ENCODE assay signal across 2 cellular contexts in the genomic region with DNA sequence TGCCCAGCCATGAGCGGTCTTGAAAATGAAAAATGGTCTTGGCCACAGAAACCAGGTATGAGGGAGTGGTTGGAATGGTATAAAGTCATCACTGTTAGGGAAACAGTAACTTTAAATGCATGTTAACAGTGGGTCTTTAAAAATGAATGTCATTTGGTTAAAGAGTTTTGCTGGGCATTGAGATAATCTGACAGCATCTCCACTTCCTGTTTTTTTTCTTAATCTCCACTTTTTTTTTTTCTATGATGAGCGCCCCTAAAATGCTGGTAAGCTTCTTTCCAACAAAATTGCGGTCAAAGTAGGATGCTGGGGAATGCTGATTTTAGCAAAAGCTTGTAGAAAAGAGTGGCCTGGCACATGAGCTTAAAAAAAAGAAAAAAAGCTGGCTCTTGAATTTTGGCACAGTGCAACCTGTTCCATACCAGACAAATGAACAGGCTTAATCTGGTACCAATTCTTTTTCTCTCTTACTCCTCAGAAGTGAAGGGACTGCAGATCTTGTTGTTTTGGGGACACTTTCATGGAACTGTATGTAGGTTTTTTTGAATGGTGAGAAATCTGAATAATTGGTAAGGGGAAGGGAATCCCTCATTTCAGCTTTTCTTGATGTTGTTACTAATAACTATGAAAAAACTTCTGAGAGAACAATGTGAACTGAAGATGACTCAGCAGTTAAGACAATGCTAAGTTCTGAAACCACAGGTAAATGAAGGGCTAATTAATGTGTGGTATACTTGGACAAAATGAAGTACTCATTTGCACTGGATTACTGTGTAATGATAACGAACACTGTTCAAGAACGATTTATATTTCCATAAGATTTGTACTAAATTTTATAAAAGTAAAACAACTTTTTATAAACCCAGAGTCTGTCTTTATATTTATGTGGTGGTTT.
A peak's percentile ranks its signal among the peaks of the same experiment; 100 is the strongest.
TF ChIP-seq lines count a peak whose summit lies in the region.

No MANE protein-coding gene starts in this region.

TF ChIP-seq in GM23338, 12 proteins besides CTCF, POLR2A, EP300 and RAD21:
- TF ChIP-seq, protein P1, sequence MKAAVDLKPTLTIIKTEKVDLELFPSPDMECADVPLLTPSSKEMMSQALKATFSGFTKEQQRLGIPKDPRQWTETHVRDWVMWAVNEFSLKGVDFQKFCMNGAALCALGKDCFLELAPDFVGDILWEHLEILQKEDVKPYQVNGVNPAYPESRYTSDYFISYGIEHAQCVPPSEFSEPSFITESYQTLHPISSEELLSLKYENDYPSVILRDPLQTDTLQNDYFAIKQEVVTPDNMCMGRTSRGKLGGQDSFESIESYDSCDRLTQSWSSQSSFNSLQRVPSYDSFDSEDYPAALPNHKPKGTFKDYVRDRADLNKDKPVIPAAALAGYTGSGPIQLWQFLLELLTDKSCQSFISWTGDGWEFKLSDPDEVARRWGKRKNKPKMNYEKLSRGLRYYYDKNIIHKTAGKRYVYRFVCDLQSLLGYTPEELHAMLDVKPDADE (IDR thresholded peaks at IDR 0.05), result no peak
- TF ChIP-seq, protein P2, sequence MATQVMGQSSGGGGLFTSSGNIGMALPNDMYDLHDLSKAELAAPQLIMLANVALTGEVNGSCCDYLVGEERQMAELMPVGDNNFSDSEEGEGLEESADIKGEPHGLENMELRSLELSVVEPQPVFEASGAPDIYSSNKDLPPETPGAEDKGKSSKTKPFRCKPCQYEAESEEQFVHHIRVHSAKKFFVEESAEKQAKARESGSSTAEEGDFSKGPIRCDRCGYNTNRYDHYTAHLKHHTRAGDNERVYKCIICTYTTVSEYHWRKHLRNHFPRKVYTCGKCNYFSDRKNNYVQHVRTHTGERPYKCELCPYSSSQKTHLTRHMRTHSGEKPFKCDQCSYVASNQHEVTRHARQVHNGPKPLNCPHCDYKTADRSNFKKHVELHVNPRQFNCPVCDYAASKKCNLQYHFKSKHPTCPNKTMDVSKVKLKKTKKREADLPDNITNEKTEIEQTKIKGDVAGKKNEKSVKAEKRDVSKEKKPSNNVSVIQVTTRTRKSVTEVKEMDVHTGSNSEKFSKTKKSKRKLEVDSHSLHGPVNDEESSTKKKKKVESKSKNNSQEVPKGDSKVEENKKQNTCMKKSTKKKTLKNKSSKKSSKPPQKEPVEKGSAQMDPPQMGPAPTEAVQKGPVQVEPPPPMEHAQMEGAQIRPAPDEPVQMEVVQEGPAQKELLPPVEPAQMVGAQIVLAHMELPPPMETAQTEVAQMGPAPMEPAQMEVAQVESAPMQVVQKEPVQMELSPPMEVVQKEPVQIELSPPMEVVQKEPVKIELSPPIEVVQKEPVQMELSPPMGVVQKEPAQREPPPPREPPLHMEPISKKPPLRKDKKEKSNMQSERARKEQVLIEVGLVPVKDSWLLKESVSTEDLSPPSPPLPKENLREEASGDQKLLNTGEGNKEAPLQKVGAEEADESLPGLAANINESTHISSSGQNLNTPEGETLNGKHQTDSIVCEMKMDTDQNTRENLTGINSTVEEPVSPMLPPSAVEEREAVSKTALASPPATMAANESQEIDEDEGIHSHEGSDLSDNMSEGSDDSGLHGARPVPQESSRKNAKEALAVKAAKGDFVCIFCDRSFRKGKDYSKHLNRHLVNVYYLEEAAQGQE (IDR thresholded peaks at IDR 0.05; ENCODE audit: unreplicated experiment), result no peak
- TF ChIP-seq STAT1 (IDR thresholded peaks at IDR 0.05; ENCODE audit: unreplicated experiment) (no peak), POLR2AphosphoS5 (IDR thresholded peaks at IDR 0.05; ENCODE audit: low read depth) (no peak), EZH2 (IDR thresholded peaks at IDR 0.05; ENCODE audit: low read depth, unreplicated experiment) (no peak)

TF ChIP-seq in H1, 55 proteins besides CTCF, POLR2A, EP300 and RAD21:
- TF ChIP-seq MAFK (IDR thresholded peaks at IDR 0.05; ENCODE audit: low read depth, low read length) (peak; percentile 27; the same call in 1 of the 2 replicates), CHD2 (IDR thresholded peaks at IDR 0.05; ENCODE audit: low read length) (no peak), SUZ12 (IDR thresholded peaks at IDR 0.05; ENCODE audit: low read length) (no peak), TAF7 (optimal IDR thresholded peaks at IDR 0.05; ENCODE audit: borderline replicate concordance, low read depth, low read length) (no peak)
